ENCODE assay signal across 1 cellular context in genomic region chr10:79068562-79069324, GRCh38.
A peak's percentile ranks its signal among the peaks of the same experiment; 100 is the strongest.
TF ChIP-seq lines count a peak whose summit lies in the region.

TSS of gene ZMIZ1 (plus strand) at chr10:79068966. CDS start at chr10:79201633, 132,667 bp downstream.

TF ChIP-seq in GM12878, 131 proteins besides CTCF, POLR2A, EP300 and RAD21 (continued from another document and continues in another):
- TF ChIP-seq CUX1 (IDR thresholded peaks at IDR 0.05; ENCODE audit: insufficient replicate concordance, low read depth, low read length), result no peak
- peak in 1 of 2 experiments; percentile 85; a peak in 2 of 3 replicates for TF ChIP-seq EGR1 (IDR thresholded peaks at IDR 0.05; ENCODE audit: borderline replicate concordance in 1 of 2, low read depth in 2 of 2, low read length in 2 of 2)
- peak; percentile 71; the same call in 1 of the 2 replicates for TF ChIP-seq TAF1 (IDR thresholded peaks at IDR 0.05; ENCODE audit: borderline replicate concordance, low read depth, low read length)
- TF ChIP-seq USF1 (IDR thresholded peaks at IDR 0.05; ENCODE audit: borderline replicate concordance, extremely low read length, insufficient read depth, low read depth, low read length), result no peak
- TF ChIP-seq SIN3A (IDR thresholded peaks at IDR 0.05; ENCODE audit: low read depth, low read length), result peak; percentile 48; the same call in 1 of the 2 replicates
- peak; percentile 91 for TF ChIP-seq ZSCAN29 (IDR thresholded peaks at IDR 0.05)
- TF ChIP-seq RELB (IDR thresholded peaks at IDR 0.05; ENCODE audit: low read depth), result 0 out of 2 replicates have a peak, but pooled peaks have one; percentile 22
- no peak for TF ChIP-seq SMC3 (IDR thresholded peaks at IDR 0.05; ENCODE audit: borderline replicate concordance, low read length)
- no peak for TF ChIP-seq FOXK2 (IDR thresholded peaks at IDR 0.05)
- no peak for TF ChIP-seq ZNF274 (IDR thresholded peaks at IDR 0.05; ENCODE audit: insufficient read depth, insufficient read length)
- no peak for TF ChIP-seq USF2 (IDR thresholded peaks at IDR 0.05; ENCODE audit: borderline replicate concordance, low read depth, low read length)
- TF ChIP-seq KDM1A (IDR thresholded peaks at IDR 0.05; ENCODE audit: borderline replicate concordance), result no peak
- peak; percentile 88 for TF ChIP-seq RB1 (IDR thresholded peaks at IDR 0.05; ENCODE audit: borderline replicate concordance)
- TF ChIP-seq RELA (IDR thresholded peaks at IDR 0.05; ENCODE audit: borderline replicate concordance, partially characterized antibody), result no peak
- no peak for TF ChIP-seq E4F1 (IDR thresholded peaks at IDR 0.05; ENCODE audit: borderline replicate concordance, partially characterized antibody)
- no peak for TF ChIP-seq HSF1 (IDR thresholded peaks at IDR 0.05; ENCODE audit: low read depth, low read length)
- 0 out of 2 replicates have a peak, but pooled peaks have one; percentile 44 for TF ChIP-seq ZNF207 (IDR thresholded peaks at IDR 0.05; ENCODE audit: borderline replicate concordance)
- peak; percentile 34; the same call in 1 of the 2 replicates for TF ChIP-seq GATAD2B (conservative IDR thresholded peaks at IDR 0.05; ENCODE audit: low read depth)
- peak; percentile 68; the same call in 1 of the 3 replicates for TF ChIP-seq POU2F2 (IDR thresholded peaks at IDR 0.05; ENCODE audit: borderline replicate concordance, low read depth, low read length)
- TF ChIP-seq IKZF1 (conservative IDR thresholded peaks at IDR 0.05), result peak; percentile 71
- no peak for TF ChIP-seq SKIL (IDR thresholded peaks at IDR 0.05; ENCODE audit: low read depth, poor library complexity, severe bottlenecking)
- TF ChIP-seq CREB1 (IDR thresholded peaks at IDR 0.05; ENCODE audit: low read depth), result peak; percentile 56
- no peak for TF ChIP-seq BMI1 (IDR thresholded peaks at IDR 0.05; ENCODE audit: borderline replicate concordance)
- no peak for TF ChIP-seq ATF7 (IDR thresholded peaks at IDR 0.05; ENCODE audit: low read depth)
- TF ChIP-seq RUNX3 (IDR thresholded peaks at IDR 0.05; ENCODE audit: low read length), result peak; percentile 45
- peak; percentile 64 for TF ChIP-seq MXI1 (IDR thresholded peaks at IDR 0.05; ENCODE audit: low read depth, low read length)
- no peak for TF ChIP-seq ZNF622 (IDR thresholded peaks at IDR 0.05)
- peak; percentile 48; the same call in 1 of the 2 replicates for TF ChIP-seq ZNF24 (IDR thresholded peaks at IDR 0.05)
- TF ChIP-seq ZNF687 (IDR thresholded peaks at IDR 0.05), result 0 out of 2 replicates have a peak, but pooled peaks have one; percentile 18
- peak; percentile 21 to 37; a peak in 1 of 4 replicates for TF ChIP-seq BHLHE40 (IDR thresholded peaks at IDR 0.05; ENCODE audit: borderline replicate concordance in 1 of 2, low read depth in 2 of 2, low read length in 1 of 2)
- no peak for TF ChIP-seq JUND (IDR thresholded peaks at IDR 0.05; ENCODE audit: low read depth, low read length)
- peak; percentile 83; the same call in 1 of the 2 replicates for TF ChIP-seq SMARCA5 (IDR thresholded peaks at IDR 0.05)
- TF ChIP-seq ETV6 (conservative IDR thresholded peaks at IDR 0.05 in 1 of 2, IDR thresholded peaks at IDR 0.05 in 1 of 2; ENCODE audit: borderline replicate concordance in 1 of 2, low read depth in 1 of 2), result no peak
- peak; percentile 33; the same call in 1 of the 2 replicates for TF ChIP-seq HCFC1 (IDR thresholded peaks at IDR 0.05; ENCODE audit: low read length)
- no peak for TF ChIP-seq ZBTB33 (IDR thresholded peaks at IDR 0.05)
- no peak for TF ChIP-seq YBX1 (IDR thresholded peaks at IDR 0.05)
- peak; percentile 96 for TF ChIP-seq SP1 (IDR thresholded peaks at IDR 0.05; ENCODE audit: low read depth, low read length)
- TF ChIP-seq POLR2AphosphoS2 (IDR thresholded peaks at IDR 0.05; ENCODE audit: low read depth, low read length), result no peak
- TF ChIP-seq NR2F1 (conservative IDR thresholded peaks at IDR 0.05), result peak; percentile 79
